Comparison of ENCODE assay signal across 10 cellular contexts in the genomic region with DNA sequence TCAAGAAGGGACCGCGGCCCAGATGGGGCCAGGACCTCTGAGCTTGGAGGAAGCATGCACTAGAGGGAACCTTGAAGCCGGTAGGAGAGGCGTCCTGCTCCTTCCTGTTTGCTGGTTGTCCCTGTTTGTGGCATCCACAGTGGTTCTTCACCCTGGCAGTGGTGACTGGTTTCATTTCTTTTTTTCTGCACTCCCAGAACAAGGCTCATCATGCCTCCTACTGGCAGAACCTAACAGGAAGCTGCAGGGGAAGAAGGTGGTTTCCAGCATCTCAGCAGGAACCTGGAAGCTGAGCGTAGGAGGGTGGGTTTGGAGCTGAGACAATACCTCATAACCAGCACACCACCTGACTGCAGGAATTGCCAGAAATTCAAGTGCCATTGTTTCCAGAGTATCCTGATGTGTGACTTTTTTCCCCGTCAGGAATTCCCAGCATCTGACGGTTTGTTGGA. TPM values are rescaled to one million over a fixed set of nuclear protein-coding genes. Genes with fewer than 3 reads are reported as not detected.
DNase-seq lines count a peak whose midpoint lies in the region; ATAC-seq and TF ChIP-seq lines count a peak whose summit lies in the region.
"Had no signal": no experiment of that assay in that cellular context is flagged by ENCODE, and none has a peak within 500 bp of the region (broad histone marks: within the 10 kb centered on the region; RNA-seq: fewer than 3 reads in every experiment).

No MANE protein-coding gene starts in this region.

- CTCF ChIA-PET in WTC11 (lab: Charles Lee), result interaction anchor here (0.5 to 3.8 kb wide), 31 partner anchors 9 to 1482 kb away, joined by 3 to 57 read pairs (median 4); a partner anchor contains a TSS

- peaks cover 7% of the 10 kb centered on the region for H3K79me2 ChIP-seq in osteoblast (ENCODE audit: insufficient read depth, low read length)

- H3K4me1 Mint-ChIP-seq in WTC11, result peaks cover 16% of the 10 kb centered on the region

- H3K27ac ChIP-seq in osteoblast (ENCODE audit: low read depth, low read length), result no peak overlapping the region

- H3K9me3 ChIP-seq in osteoblast (ENCODE audit: low read depth, low read length), result no peaks in the 10 kb centered on the region

- ATAC-seq in GM21367 (IDR thresholded peaks at IDR 0.05; ENCODE audit: unreplicated experiment) (peak; percentile 80), HG03575 (IDR thresholded peaks at IDR 0.05; ENCODE audit: extremely low read depth, insufficient number of reproducible peaks, low FRiP score, unreplicated experiment) (peak; percentile 42), WTC11 (peak; percentile 84)
- ATAC-seq: CD8-positive, alpha-beta T cell had no signal

- peaks cover 6% of the 10 kb centered on the region for H3K4me1 ChIP-seq in osteoblast (ENCODE audit: insufficient read depth, low read length)

- H3K36me3 Mint-ChIP-seq in WTC11, result 0 out of 2 replicates have a peak, but pooled peaks cover under 1% of the 10 kb centered on the region
- H3K36me3 Mint-ChIP-seq: CD8-positive, alpha-beta T cell had no signal

- no peaks in the 10 kb centered on the region for H3K9me3 Mint-ChIP-seq in WTC11
- H3K9me3 Mint-ChIP-seq: CD8-positive, alpha-beta T cell had no signal

- no peaks in the 10 kb centered on the region for H4K20me1 ChIP-seq in osteoblast (ENCODE audit: insufficient read depth, low read length)

- DNase-seq in NCI-H2107 treated with DMSO at 0.1 percent for 48 hours (lab: John Stamatoyannopoulos, UW; ENCODE audit: unreplicated experiment) (peak; percentile 7), NCI-H2107 (lab: John Stamatoyannopoulos, UW) (no peak), WTC11 (ENCODE audit: low spot score) (peak; percentile 62), foreskin fibroblast (peak in 1 of 2 donors; percentile 38), osteoblast (ENCODE audit: insufficient read length, low spot score, missing footprints) (no peak), ureter (ENCODE audit: low spot score) (no peak)

- no peak overlapping the region for H3K4me2 ChIP-seq in osteoblast (ENCODE audit: insufficient read depth, low read length)

- no peaks in the 10 kb centered on the region for H3K27me3 ChIP-seq in osteoblast (ENCODE audit: insufficient read depth, low read length)

- POLR2A ChIA-PET in WTC11 (lab: Charles Lee), result interaction anchor here (0.7 to 1.3 kb wide), 4 partner anchors 24 to 97 kb away, joined by 3 to 7 read pairs (median 4); a partner anchor contains a TSS

- no peaks in the 10 kb centered on the region for H3K27me3 Mint-ChIP-seq in WTC11 (ENCODE audit: low read depth)

- no peak overlapping the region for H2AFZ ChIP-seq in osteoblast (ENCODE audit: low read length)

- H3K27ac Mint-ChIP-seq in WTC11, result peak overlapping the region; percentile 46
- H3K27ac Mint-ChIP-seq: activated naive CD8-positive, alpha-beta T cell; CD8-positive, alpha-beta T cell had no signal

- TF ChIP-seq CTCF in WTC11 (IDR thresholded peaks at IDR 0.05) (no peak), foreskin fibroblast (IDR thresholded peaks at IDR 0.05; ENCODE audit: low read depth, low read length) (peak; percentile 37), osteoblast (IDR thresholded peaks at IDR 0.05; ENCODE audit: extremely low read depth, low read depth, low read length) (peak; percentile 50)

- no peak overlapping the region for H3K4me3 Mint-ChIP-seq in WTC11
- H3K4me3 Mint-ChIP-seq: activated naive CD8-positive, alpha-beta T cell; CD8-positive, alpha-beta T cell had no signal

- H3K36me3 ChIP-seq in osteoblast (ENCODE audit: insufficient read depth, low read length), result no peaks in the 10 kb centered on the region

- H3K4me3 ChIP-seq in foreskin fibroblast (ENCODE audit: low read depth in 1 of 2, low read length in 2 of 2) (no peak overlapping the region), osteoblast (ENCODE audit: insufficient read depth, low read length) (no peak overlapping the region)

TF ChIP-seq in WTC11, 78 proteins besides CTCF, POLR2A, EP300 and RAD21:
- TF ChIP-seq ETV6 (CRISPR knock-in tag; IDR thresholded peaks at IDR 0.05) (no peak), SMAD4 (CRISPR knock-in tag; IDR thresholded peaks at IDR 0.05) (no peak), SP1 (CRISPR knock-in tag; conservative IDR thresholded peaks at IDR 0.05) (no peak), ZNF317 (CRISPR knock-in tag; IDR thresholded peaks at IDR 0.05; ENCODE audit: borderline replicate concordance, low read depth) (no peak), ZNF396 (CRISPR knock-in tag; IDR thresholded peaks at IDR 0.05; ENCODE audit: borderline replicate concordance) (no peak), JUN (CRISPR knock-in tag; IDR thresholded peaks at IDR 0.05) (no peak), NR3C1 (CRISPR knock-in tag; conservative IDR thresholded peaks at IDR 0.05; ENCODE audit: low read depth) (no peak), TCF7 (CRISPR knock-in tag; IDR thresholded peaks at IDR 0.05; ENCODE audit: low read depth) (no peak), NFYB (CRISPR knock-in tag; conservative IDR thresholded peaks at IDR 0.05; ENCODE audit: low read depth) (no peak), CREB1 (CRISPR knock-in tag; IDR thresholded peaks at IDR 0.05) (no peak)
- TF ChIP-seq, protein P1, sequence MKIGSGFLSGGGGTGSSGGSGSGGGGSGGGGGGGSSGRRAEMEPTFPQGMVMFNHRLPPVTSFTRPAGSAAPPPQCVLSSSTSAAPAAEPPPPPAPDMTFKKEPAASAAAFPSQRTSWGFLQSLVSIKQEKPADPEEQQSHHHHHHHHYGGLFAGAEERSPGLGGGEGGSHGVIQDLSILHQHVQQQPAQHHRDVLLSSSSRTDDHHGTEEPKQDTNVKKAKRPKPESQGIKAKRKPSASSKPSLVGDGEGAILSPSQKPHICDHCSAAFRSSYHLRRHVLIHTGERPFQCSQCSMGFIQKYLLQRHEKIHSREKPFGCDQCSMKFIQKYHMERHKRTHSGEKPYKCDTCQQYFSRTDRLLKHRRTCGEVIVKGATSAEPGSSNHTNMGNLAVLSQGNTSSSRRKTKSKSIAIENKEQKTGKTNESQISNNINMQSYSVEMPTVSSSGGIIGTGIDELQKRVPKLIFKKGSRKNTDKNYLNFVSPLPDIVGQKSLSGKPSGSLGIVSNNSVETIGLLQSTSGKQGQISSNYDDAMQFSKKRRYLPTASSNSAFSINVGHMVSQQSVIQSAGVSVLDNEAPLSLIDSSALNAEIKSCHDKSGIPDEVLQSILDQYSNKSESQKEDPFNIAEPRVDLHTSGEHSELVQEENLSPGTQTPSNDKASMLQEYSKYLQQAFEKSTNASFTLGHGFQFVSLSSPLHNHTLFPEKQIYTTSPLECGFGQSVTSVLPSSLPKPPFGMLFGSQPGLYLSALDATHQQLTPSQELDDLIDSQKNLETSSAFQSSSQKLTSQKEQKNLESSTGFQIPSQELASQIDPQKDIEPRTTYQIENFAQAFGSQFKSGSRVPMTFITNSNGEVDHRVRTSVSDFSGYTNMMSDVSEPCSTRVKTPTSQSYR (CRISPR knock-in tag; IDR thresholded peaks at IDR 0.05), result no peak
- TF ChIP-seq, protein P2, sequence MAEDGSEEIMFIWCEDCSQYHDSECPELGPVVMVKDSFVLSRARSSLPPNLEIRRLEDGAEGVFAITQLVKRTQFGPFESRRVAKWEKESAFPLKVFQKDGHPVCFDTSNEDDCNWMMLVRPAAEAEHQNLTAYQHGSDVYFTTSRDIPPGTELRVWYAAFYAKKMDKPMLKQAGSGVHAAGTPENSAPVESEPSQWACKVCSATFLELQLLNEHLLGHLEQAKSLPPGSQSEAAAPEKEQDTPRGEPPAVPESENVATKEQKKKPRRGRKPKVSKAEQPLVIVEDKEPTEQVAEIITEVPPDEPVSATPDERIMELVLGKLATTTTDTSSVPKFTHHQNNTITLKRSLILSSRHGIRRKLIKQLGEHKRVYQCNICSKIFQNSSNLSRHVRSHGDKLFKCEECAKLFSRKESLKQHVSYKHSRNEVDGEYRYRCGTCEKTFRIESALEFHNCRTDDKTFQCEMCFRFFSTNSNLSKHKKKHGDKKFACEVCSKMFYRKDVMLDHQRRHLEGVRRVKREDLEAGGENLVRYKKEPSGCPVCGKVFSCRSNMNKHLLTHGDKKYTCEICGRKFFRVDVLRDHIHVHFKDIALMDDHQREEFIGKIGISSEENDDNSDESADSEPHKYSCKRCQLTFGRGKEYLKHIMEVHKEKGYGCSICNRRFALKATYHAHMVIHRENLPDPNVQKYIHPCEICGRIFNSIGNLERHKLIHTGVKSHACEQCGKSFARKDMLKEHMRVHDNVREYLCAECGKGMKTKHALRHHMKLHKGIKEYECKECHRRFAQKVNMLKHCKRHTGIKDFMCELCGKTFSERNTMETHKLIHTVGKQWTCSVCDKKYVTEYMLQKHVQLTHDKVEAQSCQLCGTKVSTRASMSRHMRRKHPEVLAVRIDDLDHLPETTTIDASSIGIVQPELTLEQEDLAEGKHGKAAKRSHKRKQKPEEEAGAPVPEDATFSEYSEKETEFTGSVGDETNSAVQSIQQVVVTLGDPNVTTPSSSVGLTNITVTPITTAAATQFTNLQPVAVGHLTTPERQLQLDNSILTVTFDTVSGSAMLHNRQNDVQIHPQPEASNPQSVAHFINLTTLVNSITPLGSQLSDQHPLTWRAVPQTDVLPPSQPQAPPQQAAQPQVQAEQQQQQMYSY (CRISPR knock-in tag; IDR thresholded peaks at IDR 0.05), result no peak
- TF ChIP-seq, protein P3, sequence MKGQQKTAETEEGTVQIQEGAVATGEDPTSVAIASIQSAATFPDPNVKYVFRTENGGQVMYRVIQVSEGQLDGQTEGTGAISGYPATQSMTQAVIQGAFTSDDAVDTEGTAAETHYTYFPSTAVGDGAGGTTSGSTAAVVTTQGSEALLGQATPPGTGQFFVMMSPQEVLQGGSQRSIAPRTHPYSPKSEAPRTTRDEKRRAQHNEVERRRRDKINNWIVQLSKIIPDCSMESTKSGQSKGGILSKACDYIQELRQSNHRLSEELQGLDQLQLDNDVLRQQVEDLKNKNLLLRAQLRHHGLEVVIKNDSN (CRISPR knock-in tag; IDR thresholded peaks at IDR 0.05), result no peak
- TF ChIP-seq, protein P4, sequence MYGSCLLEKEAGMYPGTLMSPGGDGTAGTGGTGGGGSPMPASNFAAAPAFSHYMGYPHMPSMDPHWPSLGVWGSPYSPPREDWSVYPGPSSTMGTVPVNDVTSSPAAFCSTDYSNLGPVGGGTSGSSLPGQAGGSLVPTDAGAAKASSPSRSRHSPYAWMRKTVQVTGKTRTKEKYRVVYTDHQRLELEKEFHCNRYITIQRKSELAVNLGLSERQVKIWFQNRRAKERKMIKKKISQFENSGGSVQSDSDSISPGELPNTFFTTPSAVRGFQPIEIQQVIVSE (CRISPR knock-in tag; IDR thresholded peaks at IDR 0.05; ENCODE audit: borderline replicate concordance), result no peak
TF ChIP-seq in WTC11: peak in this region for 0.

RNA-seq across cellular contexts. Expression of a gene that starts 5.8 kb away (rescaled TPM):
- total RNA-seq in WTC11 (2021) (9.2 to 12.0 TPM (median 10.7 TPM) in 3 replicates), osteoblast (17.0 and 22.4 TPM in 2 replicates), ureter (18.3 TPM)

RNA-seq across cellular contexts. Expression of a gene that starts 14.3 kb away (rescaled TPM):
- total RNA-seq in WTC11 (2021) (0.71 to 0.89 TPM in 2 of 3 replicates, not detected in the other), osteoblast (under 0.01 TPM in 1 of 2 replicates, not detected in the other), ureter (0.26 TPM)
- total RNA-seq: CD8-positive, alpha-beta T cell had no signal

RNA-seq across cellular contexts. Expression of a gene that starts 15.9 kb away (rescaled TPM):
- total RNA-seq in WTC11 (2021), result 60.8 to 63.7 TPM (median 62.7 TPM) in 3 replicates
- 32.9 and 36.8 TPM in 2 replicates for total RNA-seq in osteoblast
- 77.4 TPM for total RNA-seq in ureter

RNA-seq across cellular contexts. Expression of a gene that starts 55.0 kb away (rescaled TPM):
- total RNA-seq in WTC11 (2021) (20.2 to 23.2 TPM (median 23.1 TPM) in 3 replicates), osteoblast (1.1 and 1.5 TPM in 2 replicates), ureter (3.2 TPM)
- total RNA-seq: CD8-positive, alpha-beta T cell had no signal

Comparison
In these comparisons a context has a peak if more than half of its experiments do, and no peak if none do; other contexts are left out.
1. DNase-seq: peak in NCI-H2107 treated with DMSO at 0.1 percent for 48 hours (single experiment) and WTC11 (single experiment); none in NCI-H2107 (single experiment), osteoblast (single experiment) and ureter (single experiment).
2. Peak in every context shown above with its lines, with median percentiles within 50 percentile points of each other: ATAC-seq.